ENCODE assay signal across 8 cellular contexts in genomic region chr2:70083344-70084156, GRCh38. TPM values are rescaled to one million over a fixed set of nuclear protein-coding genes. Genes with fewer than 3 reads are reported as not detected.
DNase-seq lines count a peak whose midpoint lies in the region; ATAC-seq and TF ChIP-seq lines count a peak whose summit lies in the region.

No MANE protein-coding gene starts in this region.

- peaks cover 0 to 4% (median 4%) of the 10 kb centered on the region in 5 donors for H3K9me3 Mint-ChIP-seq in CD8-positive, alpha-beta memory T cell
- no peaks in the 10 kb centered on the region for H3K9me3 Mint-ChIP-seq in activated naive CD8-positive, alpha-beta T cell (ENCODE audit: low read depth)

- H3K4me1 Mint-ChIP-seq in CD8-positive, alpha-beta memory T cell, result peaks cover 53 to 65% (median 64%) of the 10 kb centered on the region in 3 donors
- H3K4me1 Mint-ChIP-seq in activated naive CD8-positive, alpha-beta T cell (ENCODE audit: low read depth), result peaks cover 49% of the 10 kb centered on the region

- H3K4me1 ChIP-seq in CD8-positive, alpha-beta memory T cell (ENCODE audit: insufficient read depth, low read length), result peaks cover 43% of the 10 kb centered on the region
- peaks cover 28% of the 10 kb centered on the region for H3K4me1 ChIP-seq in mucosa of stomach (ENCODE audit: control insufficient read depth, insufficient read depth, low read length)

- POLR2A ChIA-PET in CD8-positive, alpha-beta memory T cell (lab: Charles Lee), result interaction anchor here (1.8 to 9.1 kb wide), 4 partner anchors 51 to 170 kb away, joined by 4 to 168 read pairs (median 49); no protein-coding TSS in a partner anchor

- peaks cover 13% of the 10 kb centered on the region for H3K36me3 ChIP-seq in CD8-positive, alpha-beta memory T cell (ENCODE audit: insufficient read depth, low read length)
- H3K36me3 ChIP-seq in mucosa of stomach (ENCODE audit: control insufficient read depth, insufficient read depth, low read length), result peaks cover 5% of the 10 kb centered on the region
- peaks cover 8% of the 10 kb centered on the region for H3K36me3 ChIP-seq in brain microvascular endothelial cell (replicated peaks)

- H3K4me3 ChIP-seq in CD8-positive, alpha-beta memory T cell (ENCODE audit: low read length), result peak overlapping the region; percentile 2
- H3K4me3 ChIP-seq in NB4 (ENCODE audit: low read depth, low read length) (peak overlapping the region; percentile 9), mucosa of stomach (ENCODE audit: low read length) (no peak overlapping the region), brain microvascular endothelial cell (ENCODE audit: low read depth, low read length) (no peak overlapping the region)

- H3K27me3 ChIP-seq in CD8-positive, alpha-beta memory T cell (ENCODE audit: insufficient read depth, low read length, poor library complexity, severe bottlenecking), result no peaks in the 10 kb centered on the region
- H3K27me3 ChIP-seq in mucosa of stomach (ENCODE audit: control insufficient read depth, insufficient read depth, low read length) (no peaks in the 10 kb centered on the region), brain microvascular endothelial cell (replicated peaks) (no peaks in the 10 kb centered on the region)

- peak overlapping the region; percentile 99 for H3K9ac ChIP-seq in mucosa of stomach (ENCODE audit: low read length)

- peak overlapping the region; percentile 46 to 79 (median 62) for H3K4me3 Mint-ChIP-seq in CD8-positive, alpha-beta memory T cell
- H3K4me3 Mint-ChIP-seq in activated naive CD8-positive, alpha-beta T cell, result peak overlapping the region; percentile 86

- CTCF ChIA-PET in CD8-positive, alpha-beta memory T cell (lab: Charles Lee), result interaction anchor here (1.1 to 8.7 kb wide), 4 partner anchors 11 to 169 kb away, joined by 3 to 105 read pairs (median 29); partner anchors contain the start of gene MXD1

- peak; percentile 38 for ATAC-seq in GM21529 (IDR thresholded peaks at IDR 0.05; ENCODE audit: unreplicated experiment)

- peak overlapping the region; percentile 79 to 100 (median 100) for H3K27ac Mint-ChIP-seq in CD8-positive, alpha-beta memory T cell
- H3K27ac Mint-ChIP-seq in activated naive CD8-positive, alpha-beta T cell, result peak overlapping the region; percentile 89

- in situ Hi-C loops in brain microvascular endothelial cell (cut with HindIII; ENCODE audit: low pct_ligation_motif_present, low sequenced_read_pairs), result loop anchor here (25.0 kb wide), 1 partner anchor 146 kb away; no protein-coding TSS in a partner anchor

- peaks cover 0 to 5% of the 10 kb centered on the region in 2 donors for H3K27me3 Mint-ChIP-seq in CD8-positive, alpha-beta memory T cell
- no peaks in the 10 kb centered on the region for H3K27me3 Mint-ChIP-seq in activated naive CD8-positive, alpha-beta T cell

- H3K9me3 ChIP-seq in CD8-positive, alpha-beta memory T cell (ENCODE audit: low read length), result no peaks in the 10 kb centered on the region
- no peaks in the 10 kb centered on the region for H3K9me3 ChIP-seq in mucosa of stomach (ENCODE audit: control insufficient read depth, low read length)

- TF ChIP-seq CTCF in NB4 (IDR thresholded peaks at IDR 0.05; ENCODE audit: low read depth, low read length), result no peak
- TF ChIP-seq CTCF in brain microvascular endothelial cell (IDR thresholded peaks at IDR 0.05; ENCODE audit: low read depth, low read length, missing control alignments), result no peak

- H3K27ac ChIP-seq in CD8-positive, alpha-beta memory T cell (ENCODE audit: low read depth, low read length), result peak overlapping the region; percentile 12
- no peak overlapping the region for H3K27ac ChIP-seq in brain microvascular endothelial cell

- DNase-seq in CD8-positive, alpha-beta memory T cell, result no peak
- DNase-seq in NB4 (ENCODE audit: low read depth) (peak; percentile 85), brain microvascular endothelial cell (no peak), Kasumi-1 (lab: John Stamatoyannopoulos, UW) (no peak), anterior cingulate cortex (lab: John Stamatoyannopoulos, UW) (no peak)

- peaks cover 28 to 70% (median 35%) of the 10 kb centered on the region in 3 donors for H3K36me3 Mint-ChIP-seq in CD8-positive, alpha-beta memory T cell
- H3K36me3 Mint-ChIP-seq in activated naive CD8-positive, alpha-beta T cell, result peaks cover 28% of the 10 kb centered on the region

- no peak for TF ChIP-seq POLR2A in NB4 (IDR thresholded peaks at IDR 0.05; ENCODE audit: extremely low read depth, insufficient read length)

RNA-seq across cellular contexts. Expression of gene PCBP1, which starts 3.7 kb away (rescaled TPM):
- 100 to 1,000 TPM; 428 to 434 TPM for total RNA-seq in CD8-positive, alpha-beta memory T cell
- 161 TPM for polyA plus RNA-seq in CD8-positive, alpha-beta memory T cell

Comparison
In these comparisons a context has a peak if more than half of its experiments do, and no peak if none do; other contexts are left out.
1. H3K4me3 ChIP-seq: peak in CD8-positive, alpha-beta memory T cell (single experiment) and NB4 (single experiment); none in mucosa of stomach (single experiment) and brain microvascular endothelial cell (single experiment).